ENCODE assay signal across 12 cellular contexts in the genomic region with DNA sequence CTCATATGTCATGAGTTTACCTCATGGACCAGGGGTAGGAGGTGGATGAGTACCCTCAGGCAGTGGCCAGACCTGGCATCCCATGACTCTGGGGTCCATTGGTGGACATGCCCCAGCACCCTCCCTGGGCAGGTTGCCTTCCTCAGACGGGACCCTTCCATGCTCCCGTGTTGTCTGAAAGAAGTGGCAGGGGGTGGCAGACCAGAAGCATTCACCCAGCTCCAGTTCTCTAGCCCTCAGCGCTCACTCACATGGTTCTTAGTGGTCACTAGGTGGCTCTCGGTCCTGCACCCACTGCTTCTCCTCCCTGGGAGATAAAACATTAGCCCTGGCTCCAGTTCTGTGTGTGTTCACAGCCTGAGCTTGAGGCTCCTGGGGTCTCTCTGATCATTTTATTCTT. TPM values are rescaled to one million over a fixed set of nuclear protein-coding genes. Genes with fewer than 3 reads are reported as not detected.
DNase-seq lines count a peak whose midpoint lies in the region; ATAC-seq, FAIRE-seq and TF ChIP-seq lines count a peak whose summit lies in the region.
"Had no signal": no experiment of that assay in that cellular context is flagged by ENCODE, and none has a peak within 500 bp of the region (broad histone marks: within the 10 kb centered on the region; RNA-seq: fewer than 3 reads in every experiment).

No MANE protein-coding gene starts in this region.

- no peak overlapping the region for H3K9ac ChIP-seq in GM23248
- no peak overlapping the region for H3K9ac ChIP-seq in MM.1S (ENCODE audit: low read length)

- POLR2A ChIA-PET in A549 (lab: Yijun Ruan, JAX) = no interaction called here

- H3K4me3 Mint-ChIP-seq in T-helper 17 cell = no peak overlapping the region
- H3K4me3 Mint-ChIP-seq in activated T-cell treated with anti-CD3 and anti-CD28 coated beads, Interleukin-2, amount 50 U/mL, for 72 hours = no peak overlapping the region
- H3K4me3 Mint-ChIP-seq: activated naive CD8-positive, alpha-beta T cell treated with anti-CD3 and anti-CD28 coated beads, Interleukin-2, amount 10 ng/mL, durations not matched to agents 7 days and 5 days; stimulated activated naive B cell treated with anti-CD40 and anti-IgM and Interleukin-4, amounts not matched to agents 10 μg/mL and 1 μg/mL and 100 μg/mL, for 72 hours had no signal

- H3K9me2 ChIP-seq in GM23248 (ENCODE audit: insufficient read depth) (no peaks in the 10 kb centered on the region), MM.1S (replicated peaks; ENCODE audit: insufficient read depth, low read length) (no peaks in the 10 kb centered on the region)

- in situ Hi-C loops in GM23248 (cut with MboI) = no loop called here

- WGBS in A549 (ENCODE audit: missing lambda C conversion rate) = 59% methylated on average over 2 of the region's 4 CpGs
- WGBS in GM23248 (ENCODE audit: low coverage in 1 of 2, low lambda C conversion rate in 2 of 2, missing lambda C conversion rate in 2 of 2), 2 experiments = 49 to 70% methylated on average over 4 of the region's 4 CpGs

- TF ChIP-seq CTCF in A549 (IDR thresholded peaks at IDR 0.05) = peak; percentile 40
- peak; percentile 17 for TF ChIP-seq CTCF in foreskin keratinocyte (conservative IDR thresholded peaks at IDR 0.05)
- no peak for TF ChIP-seq CTCF in MM.1S (IDR thresholded peaks at IDR 0.05; ENCODE audit: low read length)
- TF ChIP-seq CTCF in lower lobe of right lung (IDR thresholded peaks at IDR 0.05) = no peak

- no peak overlapping the region for H2AFZ ChIP-seq in GM23248
- no peak overlapping the region for H2AFZ ChIP-seq in MM.1S (ENCODE audit: low read length)

- intact Hi-C loops in lower lobe of right lung (cut with DNase I) = no loop called here

- no peaks in the 10 kb centered on the region for H3K36me3 Mint-ChIP-seq in T-helper 17 cell (ENCODE audit: low read depth)
- no peaks in the 10 kb centered on the region for H3K36me3 Mint-ChIP-seq in activated T-cell treated with anti-CD3 and anti-CD28 coated beads, Interleukin-2, amount 50 U/mL, for 72 hours (ENCODE audit: insufficient read depth in 2 of 2)
- H3K36me3 Mint-ChIP-seq: activated naive CD8-positive, alpha-beta T cell treated with anti-CD3 and anti-CD28 coated beads, Interleukin-2, amount 10 ng/mL, durations not matched to agents 7 days and 5 days; CD4-positive, CD25-positive, alpha-beta regulatory T cell; stimulated activated naive B cell treated with anti-CD40 and anti-IgM and Interleukin-4, amounts not matched to agents 10 μg/mL and 1 μg/mL and 100 μg/mL, for 72 hours had no signal

- no peaks in the 10 kb centered on the region for H3K36me3 ChIP-seq in GM23248 (ENCODE audit: low read depth)
- no peaks in the 10 kb centered on the region for H3K36me3 ChIP-seq in MM.1S (replicated peaks; ENCODE audit: insufficient read depth, low read length)
- no peaks in the 10 kb centered on the region for H3K36me3 ChIP-seq in lower lobe of right lung

- H3K9me3 ChIP-seq in A549 = no peaks in the 10 kb centered on the region
- no peaks in the 10 kb centered on the region for H3K9me3 ChIP-seq in GM23248 (ENCODE audit: low read depth)
- no peaks in the 10 kb centered on the region for H3K9me3 ChIP-seq in T-helper 17 cell (ENCODE audit: control insufficient read depth, low read length, poor library complexity, severe bottlenecking)
- no peaks in the 10 kb centered on the region for H3K9me3 ChIP-seq in MM.1S (replicated peaks; ENCODE audit: insufficient read depth, low read length)
- H3K9me3 ChIP-seq in lower lobe of right lung = no peaks in the 10 kb centered on the region

- H3K4me3 ChIP-seq in A549 (no peak overlapping the region), GM23248 (no peak overlapping the region), MM.1S (ENCODE audit: low read length) (no peak overlapping the region), lower lobe of right lung (no peak overlapping the region)

- H3K4me2 ChIP-seq in A549 (no peak overlapping the region), GM23248 (ENCODE audit: unreplicated experiment) (no peak overlapping the region), MM.1S (ENCODE audit: low read depth, low read length) (no peak overlapping the region)

- peaks cover 6% of the 10 kb centered on the region for H3K27me3 Mint-ChIP-seq in T-helper 17 cell
- H3K27me3 Mint-ChIP-seq in activated T-cell treated with anti-CD3 and anti-CD28 coated beads, Interleukin-2, amount 50 U/mL, for 72 hours (ENCODE audit: low read depth) = no peaks in the 10 kb centered on the region
- H3K27me3 Mint-ChIP-seq: activated naive CD8-positive, alpha-beta T cell treated with anti-CD3 and anti-CD28 coated beads, Interleukin-2, amount 10 ng/mL, durations not matched to agents 7 days and 5 days; CD4-positive, CD25-positive, alpha-beta regulatory T cell had no signal

- peak overlapping the region; percentile 21 for H3K27ac Mint-ChIP-seq in T-helper 17 cell
- H3K27ac Mint-ChIP-seq in activated T-cell treated with anti-CD3 and anti-CD28 coated beads, Interleukin-2, amount 50 U/mL, for 72 hours = no peak overlapping the region
- H3K27ac Mint-ChIP-seq: activated naive CD8-positive, alpha-beta T cell treated with anti-CD3 and anti-CD28 coated beads, Interleukin-2, amount 10 ng/mL, durations not matched to agents 7 days and 5 days; CD4-positive, CD25-positive, alpha-beta regulatory T cell; stimulated activated naive B cell treated with anti-CD40 and anti-IgM and Interleukin-4, amounts not matched to agents 10 μg/mL and 1 μg/mL and 100 μg/mL, for 72 hours had no signal

- no peaks in the 10 kb centered on the region for H4K20me1 ChIP-seq in GM23248 (ENCODE audit: insufficient read depth)
- no peaks in the 10 kb centered on the region for H4K20me1 ChIP-seq in MM.1S (ENCODE audit: insufficient read depth, low read length)

- no peak for TF ChIP-seq POLR2A in A549 (IDR thresholded peaks at IDR 0.05; ENCODE audit: low read length)

- CTCF ChIA-PET in A549 (lab: Yijun Ruan, JAX) = interaction anchor here (0.5 to 3.2 kb wide), 11 partner anchors 9 to 696 kb away, joined by 3 to 17 read pairs (median 4); no protein-coding TSS in a partner anchor

- H3K79me2 ChIP-seq in GM23248 (ENCODE audit: insufficient read depth) (no peaks in the 10 kb centered on the region), MM.1S (ENCODE audit: low read length) (no peaks in the 10 kb centered on the region)

- no peak for FAIRE-seq in A549 (lab: Jason Lieb, UNC)

- H3K4me1 ChIP-seq in A549 (no peaks in the 10 kb centered on the region), GM23248 (ENCODE audit: insufficient read depth) (no peaks in the 10 kb centered on the region), foreskin keratinocyte (no peaks in the 10 kb centered on the region), MM.1S (ENCODE audit: low read length) (no peaks in the 10 kb centered on the region), lower lobe of right lung (no peaks in the 10 kb centered on the region)

- ATAC-seq in A549 = peak; percentile 74 to 85; a peak in 5 of 6 replicates
- ATAC-seq in T-helper 17 cell = no peak
- ATAC-seq in foreskin keratinocyte = no peak
- ATAC-seq in lower lobe of right lung = no peak
- no peak for ATAC-seq in activated T-cell treated with anti-CD3 and anti-CD28 coated beads, Interleukin-2, amount 50 U/mL, for 72 hours (replicated peaks in 1 of 2)
- ATAC-seq: stimulated activated naive B cell treated with anti-CD40 and anti-IgM and Interleukin-4, amounts not matched to agents 10 μg/mL and 1 μg/mL and 100 μg/mL, for 72 hours had no signal

- TF ChIP-seq RAD21 in A549 (conservative IDR thresholded peaks at IDR 0.05 in 1 of 2, IDR thresholded peaks at IDR 0.05 in 1 of 2) = peak; percentile 58 to 60

- peak; percentile 45 to 51 for DNase-seq in A549 (ENCODE audit: low read depth in 1 of 2, low spot score in 1 of 2)
- DNase-seq in GM23248 = peak; percentile 15
- DNase-seq in T-helper 17 cell = no peak
- no peak for DNase-seq in foreskin keratinocyte
- DNase-seq in NCI-H748 (lab: John Stamatoyannopoulos, UW; ENCODE audit: unreplicated experiment) = no peak
- no peak for DNase-seq in MM.1S
- DNase-seq in lower lobe of right lung = no peak
- no peak for DNase-seq in activated T-cell treated with anti-CD3 and anti-CD28 coated beads, Interleukin-2, amount 50 U/mL, for 72 hours
- DNase-seq: activated naive CD8-positive, alpha-beta T cell treated with anti-CD3 and anti-CD28 coated beads, Interleukin-2, amount 10 ng/mL, durations not matched to agents 7 days and 5 days; CD4-positive, CD25-positive, alpha-beta regulatory T cell; NCI-H2029; stimulated activated naive B cell treated with anti-CD40 and anti-IgM and Interleukin-4, amounts not matched to agents 10 μg/mL and 1 μg/mL and 100 μg/mL, for 72 hours had no signal

- H3F3A ChIP-seq in GM23248 (ENCODE audit: insufficient read depth) (no peaks in the 10 kb centered on the region), MM.1S (ENCODE audit: insufficient read depth, low read length) (no peaks in the 10 kb centered on the region)

- no peaks in the 10 kb centered on the region for H3K9me3 Mint-ChIP-seq in activated T-cell treated with anti-CD3 and anti-CD28 coated beads, Interleukin-2, amount 50 U/mL, for 72 hours
- H3K9me3 Mint-ChIP-seq: activated naive CD8-positive, alpha-beta T cell treated with anti-CD3 and anti-CD28 coated beads, Interleukin-2, amount 10 ng/mL, durations not matched to agents 7 days and 5 days; CD4-positive, CD25-positive, alpha-beta regulatory T cell; stimulated activated naive B cell treated with anti-CD40 and anti-IgM and Interleukin-4, amounts not matched to agents 10 μg/mL and 1 μg/mL and 100 μg/mL, for 72 hours had no signal

- H3K27ac ChIP-seq in A549 (no peak overlapping the region), GM23248 (no peak overlapping the region), foreskin keratinocyte (no peak overlapping the region), MM.1S (ENCODE audit: low read length) (no peak overlapping the region), lower lobe of right lung (no peak overlapping the region)

- H3K4me1 Mint-ChIP-seq in T-helper 17 cell = no peaks in the 10 kb centered on the region
- H3K4me1 Mint-ChIP-seq in activated T-cell treated with anti-CD3 and anti-CD28 coated beads, Interleukin-2, amount 50 U/mL, for 72 hours (ENCODE audit: low read depth) = no peaks in the 10 kb centered on the region
- H3K4me1 Mint-ChIP-seq: activated naive CD8-positive, alpha-beta T cell treated with anti-CD3 and anti-CD28 coated beads, Interleukin-2, amount 10 ng/mL, durations not matched to agents 7 days and 5 days; CD4-positive, CD25-positive, alpha-beta regulatory T cell; stimulated activated naive B cell treated with anti-CD40 and anti-IgM and Interleukin-4, amounts not matched to agents 10 μg/mL and 1 μg/mL and 100 μg/mL, for 72 hours had no signal

- H3K27me3 ChIP-seq in GM23248 (replicated peaks; ENCODE audit: insufficient read depth) = peaks cover 11% of the 10 kb centered on the region
- H3K27me3 ChIP-seq in foreskin keratinocyte = peaks cover 3% of the 10 kb centered on the region
- peaks cover 35% of the 10 kb centered on the region for H3K27me3 ChIP-seq in MM.1S (replicated peaks; ENCODE audit: insufficient read depth, low read length)
- no peaks in the 10 kb centered on the region for H3K27me3 ChIP-seq in lower lobe of right lung (ENCODE audit: low read depth)

- TF ChIP-seq EP300 in A549 (IDR thresholded peaks at IDR 0.05) = no peak

RNA-seq across cellular contexts. Expression of a gene that starts 6.0 kb away (rescaled TPM):
- polyA plus RNA-seq in A549 (2011; rRNA removed) (not detected in 2 replicates), A549 (2017; fragmentation: RNase III; extraction: RNeasy Plus Mini Kit Qiagen cat#74134 plus additional on column Dnase treatment) (not detected in 3 replicates), GM23248 (2016; fragmentation: Nextera tagmentation; extraction: Ambion mirVana) (not detected in 2 replicates), foreskin keratinocyte (not detected in 2 replicates)
- not detected in 2 replicates for polyA plus RNA-seq in A549 (2012; cell fraction: cytosol; rRNA removed)
- polyA plus RNA-seq in A549 (2012; cell fraction: nucleus; rRNA removed) = not detected in 2 replicates
- polyA minus RNA-seq in A549 (2011; rRNA and poly(A)+ RNA removed) = not detected in 2 replicates
- not detected in 2 replicates for total RNA-seq in GM23248 (2014; rRNA removed; shearing (Covaris generic))
- total RNA-seq in T-helper 17 cell (not detected), foreskin keratinocyte (not detected in 2 replicates), lower lobe of right lung (not detected)
- total RNA-seq in activated T-cell treated with anti-CD3 and anti-CD28 coated beads, Interleukin-2, amount 50 U/mL, for 72 hours = not detected
- total RNA-seq: activated naive CD8-positive, alpha-beta T cell treated with anti-CD3 and anti-CD28 coated beads, Interleukin-2, amount 10 ng/mL, durations not matched to agents 7 days and 5 days; CD4-positive, CD25-positive, alpha-beta regulatory T cell had no signal
- polyA plus RNA-seq: CD4-positive, CD25-positive, alpha-beta regulatory T cell had no signal

RNA-seq across cellular contexts. Expression of a gene that starts 29.9 kb away (rescaled TPM):
- polyA plus RNA-seq in A549 (2011; rRNA removed) = 4.0 and 4.6 TPM in 2 replicates
- 5.1 and 6.7 TPM in 2 replicates for polyA plus RNA-seq in A549 (2012; cell fraction: cytosol; rRNA removed)
- 6.5 and 6.7 TPM in 2 replicates for polyA plus RNA-seq in A549 (2012; cell fraction: nucleus; rRNA removed)
- 6.8 to 8.3 TPM (median 6.9 TPM) in 3 replicates for polyA plus RNA-seq in A549 (2017; fragmentation: RNase III; extraction: RNeasy Plus Mini Kit Qiagen cat#74134 plus additional on column Dnase treatment)
- 6.4 and 6.5 TPM in 2 replicates for polyA minus RNA-seq in A549 (2011; rRNA and poly(A)+ RNA removed)
- total RNA-seq in GM23248 (2014; rRNA removed; shearing (Covaris generic)) = not detected in 2 replicates
- polyA plus RNA-seq in GM23248 (2016; fragmentation: Nextera tagmentation; extraction: Ambion mirVana) = 0.11 TPM in 1 of 2 replicates, not detected in the other
- not detected for total RNA-seq in T-helper 17 cell
- total RNA-seq in foreskin keratinocyte = 1.6 and 1.9 TPM in 2 replicates
- polyA plus RNA-seq in foreskin keratinocyte = 1.2 and 1.5 TPM in 2 replicates
- 0.38 TPM for total RNA-seq in lower lobe of right lung
- total RNA-seq in activated T-cell treated with anti-CD3 and anti-CD28 coated beads, Interleukin-2, amount 50 U/mL, for 72 hours = under 1 TPM; 0.36 to 0.46 TPM
- total RNA-seq: activated naive CD8-positive, alpha-beta T cell treated with anti-CD3 and anti-CD28 coated beads, Interleukin-2, amount 10 ng/mL, durations not matched to agents 7 days and 5 days; CD4-positive, CD25-positive, alpha-beta regulatory T cell had no signal
- polyA plus RNA-seq: CD4-positive, CD25-positive, alpha-beta regulatory T cell had no signal

RNA-seq across cellular contexts. Expression of a gene that starts 31.9 kb away (rescaled TPM):
- polyA plus RNA-seq in A549 (2011; rRNA removed) (not detected in 2 replicates), A549 (2017; fragmentation: RNase III; extraction: RNeasy Plus Mini Kit Qiagen cat#74134 plus additional on column Dnase treatment) (not detected in 3 replicates), GM23248 (2016; fragmentation: Nextera tagmentation; extraction: Ambion mirVana) (not detected in 2 replicates), foreskin keratinocyte (not detected in 2 replicates)
- not detected in 2 replicates for polyA plus RNA-seq in A549 (2012; cell fraction: cytosol; rRNA removed)
- polyA plus RNA-seq in A549 (2012; cell fraction: nucleus; rRNA removed) = not detected in 2 replicates
- polyA minus RNA-seq in A549 (2011; rRNA and poly(A)+ RNA removed) = not detected in 2 replicates
- not detected in 2 replicates for total RNA-seq in GM23248 (2014; rRNA removed; shearing (Covaris generic))
- total RNA-seq in T-helper 17 cell (not detected), foreskin keratinocyte (not detected in 2 replicates), lower lobe of right lung (not detected)
- not detected for total RNA-seq in activated T-cell treated with anti-CD3 and anti-CD28 coated beads, Interleukin-2, amount 50 U/mL, for 72 hours
- total RNA-seq: activated naive CD8-positive, alpha-beta T cell treated with anti-CD3 and anti-CD28 coated beads, Interleukin-2, amount 10 ng/mL, durations not matched to agents 7 days and 5 days; CD4-positive, CD25-positive, alpha-beta regulatory T cell had no signal
- polyA plus RNA-seq: CD4-positive, CD25-positive, alpha-beta regulatory T cell had no signal

RNA-seq across cellular contexts. Expression of a gene that starts 54.2 kb away (rescaled TPM):
- polyA plus RNA-seq in A549 (2011; rRNA removed) = not detected in 2 replicates
- 0.01 TPM in 2 replicates for polyA plus RNA-seq in A549 (2012; cell fraction: cytosol; rRNA removed)
- polyA plus RNA-seq in A549 (2012; cell fraction: nucleus; rRNA removed) = 0.06 TPM in 1 of 2 replicates, not detected in the other
- polyA plus RNA-seq in A549 (2017; fragmentation: RNase III; extraction: RNeasy Plus Mini Kit Qiagen cat#74134 plus additional on column Dnase treatment) = 0.04 to 0.10 TPM (median 0.09 TPM) in 3 replicates
- not detected in 2 replicates for polyA minus RNA-seq in A549 (2011; rRNA and poly(A)+ RNA removed)
- total RNA-seq in GM23248 (2014; rRNA removed; shearing (Covaris generic)) = 0.22 TPM in 1 of 2 replicates, not detected in the other
- polyA plus RNA-seq in GM23248 (2016; fragmentation: Nextera tagmentation; extraction: Ambion mirVana) = 0.08 TPM in 1 of 2 replicates, not detected in the other
- under 1 TPM in 1 of 2 donors, not detected in 1; 0.17 TPM for total RNA-seq in T-helper 17 cell
- not detected in 2 replicates for total RNA-seq in foreskin keratinocyte
- polyA plus RNA-seq in foreskin keratinocyte = not detected in 2 replicates
- 14.5 TPM for total RNA-seq in lower lobe of right lung
- total RNA-seq in activated T-cell treated with anti-CD3 and anti-CD28 coated beads, Interleukin-2, amount 50 U/mL, for 72 hours = under 1 TPM; 0.19 TPM
- total RNA-seq: CD4-positive, CD25-positive, alpha-beta regulatory T cell had no signal
- polyA plus RNA-seq: CD4-positive, CD25-positive, alpha-beta regulatory T cell had no signal

Comparison
In these comparisons a context has a peak if more than half of its experiments do, and no peak if none do; other contexts are left out.
1. ATAC-seq: peak in A549 (2 of 2); none in T-helper 17 cell (single experiment), foreskin keratinocyte (single experiment), lower lobe of right lung (0 of 2) and activated T-cell treated with anti-CD3 and anti-CD28 coated beads, Interleukin-2, amount 50 U/mL, for 72 hours (0 of 2).
2. DNase-seq: peak in A549 (2 of 2) and GM23248 (single experiment); none in T-helper 17 cell (0 of 3), foreskin keratinocyte (0 of 2), NCI-H748 (single experiment), MM.1S (single experiment), lower lobe of right lung (single experiment) and activated T-cell treated with anti-CD3 and anti-CD28 coated beads, Interleukin-2, amount 50 U/mL, for 72 hours (0 of 2).
3. CTCF ChIP-seq: peak in A549 (single experiment) and foreskin keratinocyte (single experiment); none in MM.1S (single experiment) and lower lobe of right lung (single experiment).